25 cellular contexts compared by ENCODE assay signal in genomic region chr17:28635506-28635905, GRCh38.
"Had no signal": no experiment of that assay in that cellular context is flagged by ENCODE, and none has a peak within 500 bp of the region (broad histone marks: within the 10 kb centered on the region; RNA-seq: fewer than 3 reads in every experiment).

No MANE protein-coding gene starts in this region.

- FAIRE-seq: colon, endothelial cell of umbilical vein, frontal cortex had no signal

- H3K9me3 Mint-ChIP-seq: endodermal cell; immature natural killer cell; natural killer cell; stimulated activated effector memory CD8-positive, alpha-beta T cell treated with anti-CD3 and anti-CD28 coated beads, Interleukin-12 subunit alpha, Interleukin-12 subunit beta, amount 100 ng/mL, for 72 hours had no signal

- H3K4me3 Mint-ChIP-seq: endodermal cell; immature natural killer cell; natural killer cell; stimulated activated effector memory CD8-positive, alpha-beta T cell treated with anti-CD3 and anti-CD28 coated beads, Interleukin-12 subunit alpha, Interleukin-12 subunit beta, amount 100 ng/mL, for 72 hours had no signal

- DNase-seq: effector CD8-positive, alpha-beta T cell; endodermal cell; erythroblast; hypothalamus; immature natural killer cell; islet precursor cell; kidney glomerular epithelial cell; left ventricle myocardium superior; lower lobe of right lung; natural killer cell; occipital lobe; ovary; posterior cingulate gyrus; psoas muscle; right cardiac atrium; sigmoid colon; stimulated activated CD4-positive, alpha-beta T cell treated with anti-CD3 and anti-CD28 coated beads, Interleukin-2, amount 100 ng/mL, for 24 hours; stimulated activated CD4-positive, alpha-beta T cell treated with anti-CD3 and anti-CD28 coated beads, Interleukin-4, amount 100 ng/mL, for 24 hours; stimulated activated naive CD4-positive, alpha-beta T cell treated with Interleukin-2 at 50 U/mL for 16 hours; upper lobe of left lung; uterus had no signal

- ATAC-seq: left ventricle myocardium superior; lower lobe of right lung; natural killer cell; psoas muscle; right cardiac atrium; stimulated activated effector memory CD8-positive, alpha-beta T cell treated with anti-CD3 and anti-CD28 coated beads, Interleukin-12 subunit alpha, Interleukin-12 subunit beta, amount 100 ng/mL, for 72 hours had no signal

- H3K27ac Mint-ChIP-seq: endodermal cell; natural killer cell; stimulated activated effector memory CD8-positive, alpha-beta T cell treated with anti-CD3 and anti-CD28 coated beads, Interleukin-12 subunit alpha, Interleukin-12 subunit beta, amount 100 ng/mL, for 72 hours had no signal
